23 cellular contexts compared by ENCODE assay signal in genomic region chr2:207331674-207332073, GRCh38.
A peak's percentile ranks its signal among the peaks of the same experiment; 100 is the strongest.
DNase-seq lines count a peak whose midpoint lies in the region; ATAC-seq and FAIRE-seq lines count a peak whose summit lies in the region.
"Had no signal": no experiment of that assay in that cellular context is flagged by ENCODE, and none has a peak within 500 bp of the region (broad histone marks: within the 10 kb centered on the region; RNA-seq: fewer than 3 reads in every experiment).

No MANE protein-coding gene starts in this region.

- no peak for DNase-seq in activated T-cell treated with anti-CD3 and anti-CD28 coated beads, Interleukin-2, amount 50 U/mL, for 24 hours
- no peak for DNase-seq in activated T-cell treated with anti-CD3 and anti-CD28 coated beads, Interleukin-2, amount 50 U/mL, for 48 hours
- DNase-seq in GM19239 (ENCODE audit: insufficient read length, low spot score) (no peak), NCI-H526 treated with DMSO at 0.1 percent for 48 hours (lab: John Stamatoyannopoulos, UW) (no peak), SKM-1 (lab: John Stamatoyannopoulos, UW; ENCODE audit: unreplicated experiment) (no peak)
- no peak for DNase-seq in activated T-helper 2 cell treated with anti-CD3 and anti-CD28 coated beads, Interferon-gamma antibody, Interleukin-2, Interleukin-4, amounts not matched to agents 10 μg/mL and 5 μg/mL and 100 μg/mL, durations not matched to agents 14 hours and 24 hours and 36 hours (ENCODE audit: low spot score)
- DNase-seq: ACHN; activated CD4-positive, alpha-beta T cell treated with anti-CD3 and anti-CD28 coated beads for 4 hours; activated CD8-positive, alpha-beta memory T cell treated with anti-CD3 and anti-CD28 coated beads, Interleukin-2, amount 50 U/mL, for 48 hours; activated gamma-delta T cell treated with Interleukin-2 at 50 U/mL for 16 hours; adrenal gland; BE2C; KG1; left lung; MM.1S; NCI-H2081 treated with DMSO at 0.1 percent for 48 hours; NCI-H345; NCI-H774; stimulated activated CD4-positive, alpha-beta T cell treated with anti-CD3 and anti-CD28 coated beads, Interleukin-4, amount 100 ng/mL, for 4 hours had no signal

- intact Hi-C loops in activated T-helper 2 cell treated with anti-CD3 and anti-CD28 coated beads, Interferon-gamma antibody, Interleukin-2, Interleukin-4, amounts not matched to agents 10 μg/mL and 5 μg/mL and 100 μg/mL, durations not matched to agents 14 hours and 24 hours and 36 hours (cut with micrococcal nuclease) = loop anchor here (1.0 to 10.0 kb wide), 9 partner anchors 20 to 347 kb away; partner anchors contain the start of gene METTL21A

- no peaks in the 10 kb centered on the region for H3K27me3 Mint-ChIP-seq in activated T-cell treated with anti-CD3 and anti-CD28 coated beads, Interleukin-2, amount 50 U/mL, for 24 hours
- no peaks in the 10 kb centered on the region for H3K27me3 Mint-ChIP-seq in activated T-helper 2 cell treated with anti-CD3 and anti-CD28 coated beads, Interferon-gamma antibody, Interleukin-2, Interleukin-4, amounts not matched to agents 10 μg/mL and 5 μg/mL and 100 μg/mL, durations not matched to agents 14 hours and 24 hours and 36 hours (ENCODE audit: low read depth)
- no peaks in the 10 kb centered on the region for H3K27me3 Mint-ChIP-seq in stimulated activated memory B cell treated with anti-CD40 and anti-IgM and Interleukin-4, amounts not matched to agents 10 μg/mL and 1 μg/mL and 100 μg/mL, for 72 hours
- H3K27me3 Mint-ChIP-seq: stimulated activated naive CD8-positive, alpha-beta T cell treated with anti-CD3 and anti-CD28 coated beads, Interleukin-15, Interleukin-2, amounts not matched to agents 100 ng/mL and 50 ng/mL, for 24 hours had no signal

- H3K9me3 Mint-ChIP-seq in activated T-cell treated with anti-CD3 and anti-CD28 coated beads, Interleukin-2, amount 50 U/mL, for 24 hours = peaks cover 2% of the 10 kb centered on the region
- H3K9me3 Mint-ChIP-seq in activated T-helper 2 cell treated with anti-CD3 and anti-CD28 coated beads, Interferon-gamma antibody, Interleukin-2, Interleukin-4, amounts not matched to agents 10 μg/mL and 5 μg/mL and 100 μg/mL, durations not matched to agents 14 hours and 24 hours and 36 hours = no peaks in the 10 kb centered on the region
- no peaks in the 10 kb centered on the region for H3K9me3 Mint-ChIP-seq in stimulated activated memory B cell treated with anti-CD40 and anti-IgM and Interleukin-4, amounts not matched to agents 10 μg/mL and 1 μg/mL and 100 μg/mL, for 72 hours
- H3K9me3 Mint-ChIP-seq: stimulated activated naive CD8-positive, alpha-beta T cell treated with anti-CD3 and anti-CD28 coated beads, Interleukin-15, Interleukin-2, amounts not matched to agents 100 ng/mL and 50 ng/mL, for 24 hours had no signal

- H3K27ac Mint-ChIP-seq in activated T-cell treated with anti-CD3 and anti-CD28 coated beads, Interleukin-2, amount 50 U/mL, for 24 hours = peak overlapping the region; percentile 97
- H3K27ac Mint-ChIP-seq in activated T-helper 2 cell treated with anti-CD3 and anti-CD28 coated beads, Interferon-gamma antibody, Interleukin-2, Interleukin-4, amounts not matched to agents 10 μg/mL and 5 μg/mL and 100 μg/mL, durations not matched to agents 14 hours and 24 hours and 36 hours = peak overlapping the region; percentile 93
- H3K27ac Mint-ChIP-seq in stimulated activated memory B cell treated with anti-CD40 and anti-IgM and Interleukin-4, amounts not matched to agents 10 μg/mL and 1 μg/mL and 100 μg/mL, for 72 hours = peak overlapping the region; percentile 88

- H3K4me1 Mint-ChIP-seq in activated T-cell treated with anti-CD3 and anti-CD28 coated beads, Interleukin-2, amount 50 U/mL, for 24 hours (ENCODE audit: low read depth) = peaks cover 84% of the 10 kb centered on the region
- peaks cover 79% of the 10 kb centered on the region for H3K4me1 Mint-ChIP-seq in activated T-helper 2 cell treated with anti-CD3 and anti-CD28 coated beads, Interferon-gamma antibody, Interleukin-2, Interleukin-4, amounts not matched to agents 10 μg/mL and 5 μg/mL and 100 μg/mL, durations not matched to agents 14 hours and 24 hours and 36 hours (ENCODE audit: low read depth)
- peaks cover 77% of the 10 kb centered on the region for H3K4me1 Mint-ChIP-seq in stimulated activated memory B cell treated with anti-CD40 and anti-IgM and Interleukin-4, amounts not matched to agents 10 μg/mL and 1 μg/mL and 100 μg/mL, for 72 hours

- no peak overlapping the region for H3K4me3 Mint-ChIP-seq in activated T-cell treated with anti-CD3 and anti-CD28 coated beads, Interleukin-2, amount 50 U/mL, for 24 hours
- no peak overlapping the region for H3K4me3 Mint-ChIP-seq in activated T-helper 2 cell treated with anti-CD3 and anti-CD28 coated beads, Interferon-gamma antibody, Interleukin-2, Interleukin-4, amounts not matched to agents 10 μg/mL and 5 μg/mL and 100 μg/mL, durations not matched to agents 14 hours and 24 hours and 36 hours (ENCODE audit: low read depth)
- no peak overlapping the region for H3K4me3 Mint-ChIP-seq in stimulated activated memory B cell treated with anti-CD40 and anti-IgM and Interleukin-4, amounts not matched to agents 10 μg/mL and 1 μg/mL and 100 μg/mL, for 72 hours

- peak; percentile 68 for FAIRE-seq in GM19239 (lab: Jason Lieb, UNC)

- ATAC-seq in stimulated activated memory B cell treated with anti-CD40 and anti-IgM and Interleukin-4, amounts not matched to agents 10 μg/mL and 1 μg/mL and 100 μg/mL, for 72 hours = no peak
- no peak for ATAC-seq in GM21381 (IDR thresholded peaks at IDR 0.05; ENCODE audit: unreplicated experiment)
- ATAC-seq: sciatic nerve had no signal

- no peaks in the 10 kb centered on the region for H3K36me3 Mint-ChIP-seq in activated T-cell treated with anti-CD3 and anti-CD28 coated beads, Interleukin-2, amount 50 U/mL, for 24 hours (ENCODE audit: low read depth)
- H3K36me3 Mint-ChIP-seq in activated T-helper 2 cell treated with anti-CD3 and anti-CD28 coated beads, Interferon-gamma antibody, Interleukin-2, Interleukin-4, amounts not matched to agents 10 μg/mL and 5 μg/mL and 100 μg/mL, durations not matched to agents 14 hours and 24 hours and 36 hours (ENCODE audit: low read depth) = no peaks in the 10 kb centered on the region
- H3K36me3 Mint-ChIP-seq in stimulated activated memory B cell treated with anti-CD40 and anti-IgM and Interleukin-4, amounts not matched to agents 10 μg/mL and 1 μg/mL and 100 μg/mL, for 72 hours = no peaks in the 10 kb centered on the region
